Comparison of ENCODE assay signal across 21 cellular contexts in the genomic region with DNA sequence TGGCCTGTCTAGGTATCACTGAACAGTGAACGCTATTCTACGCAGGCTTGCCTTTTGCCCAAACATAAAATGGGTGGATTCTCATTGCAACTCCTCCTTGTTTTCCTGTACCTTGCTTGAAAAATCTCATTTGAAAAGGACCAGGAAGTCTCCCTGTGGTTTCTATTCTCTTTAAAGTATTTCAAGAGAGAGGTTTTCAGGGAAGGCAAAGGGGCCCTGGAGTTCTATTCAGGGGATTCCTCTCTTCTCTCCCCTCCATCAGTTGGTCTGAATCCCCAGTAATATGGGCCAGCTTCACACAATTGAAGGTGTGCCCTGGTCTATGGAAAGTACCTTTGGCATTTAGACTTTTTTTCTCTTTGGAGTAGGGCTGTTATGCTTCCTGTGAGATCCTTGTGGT.
"Had no signal": no experiment of that assay in that cellular context is flagged by ENCODE, and none has a peak within 500 bp of the region (broad histone marks: within the 10 kb centered on the region; RNA-seq: fewer than 3 reads in every experiment).

No MANE protein-coding gene starts in this region.

- H3K4me1 Mint-ChIP-seq: naive thymus-derived CD4-positive, alpha-beta T cell; stimulated activated effector memory CD8-positive, alpha-beta T cell treated with anti-CD3 and anti-CD28 coated beads, Interleukin-12 subunit alpha, Interleukin-12 subunit beta, amount 100 ng/mL, for 72 hours had no signal

- H3K9me3 Mint-ChIP-seq: nephron progenitor cell, type B pancreatic cell had no signal

- H3K27me3 Mint-ChIP-seq: type B pancreatic cell had no signal

- H3K36me3 Mint-ChIP-seq: naive thymus-derived CD4-positive, alpha-beta T cell; stimulated activated effector memory CD8-positive, alpha-beta T cell treated with anti-CD3 and anti-CD28 coated beads, Interleukin-12 subunit alpha, Interleukin-12 subunit beta, amount 100 ng/mL, for 72 hours; type B pancreatic cell had no signal

- H3K4me1 ChIP-seq: heart left ventricle, psoas muscle, right lobe of liver, suprapubic skin, thyroid gland had no signal

- H3K27ac ChIP-seq: coronary artery, heart left ventricle, neutrophil, psoas muscle, right lobe of liver, suprapubic skin, thyroid gland had no signal

- ATAC-seq: esophagus mucosa; heart left ventricle; left lobe of liver; naive thymus-derived CD4-positive, alpha-beta T cell; psoas muscle; right lobe of liver; stimulated activated effector memory CD8-positive, alpha-beta T cell treated with anti-CD3 and anti-CD28 coated beads, Interleukin-12 subunit alpha, Interleukin-12 subunit beta, amount 100 ng/mL, for 72 hours; stimulated activated naive CD8-positive, alpha-beta T cell treated with anti-CD3 and anti-CD28 coated beads, Interleukin-15, Interleukin-2, amounts not matched to agents 100 U/mL and 50 U/mL, for 24 hours had no signal

- H3K4me3 ChIP-seq: coronary artery, heart left ventricle, psoas muscle, right lobe of liver, suprapubic skin, thyroid gland had no signal

- H3K36me3 ChIP-seq: heart left ventricle, neutrophil, right lobe of liver, suprapubic skin, thyroid gland had no signal

- H3K4me3 Mint-ChIP-seq: naive thymus-derived CD4-positive, alpha-beta T cell; nephron progenitor cell; stimulated activated effector memory CD8-positive, alpha-beta T cell treated with anti-CD3 and anti-CD28 coated beads, Interleukin-12 subunit alpha, Interleukin-12 subunit beta, amount 100 ng/mL, for 72 hours; type B pancreatic cell had no signal

- H3K9me3 ChIP-seq: heart left ventricle, neutrophil, psoas muscle, suprapubic skin, thyroid gland had no signal

- H3K27me3 ChIP-seq: heart left ventricle, neutrophil, right lobe of liver, suprapubic skin, thyroid gland had no signal

- DNase-seq: effector CD4-positive, alpha-beta T cell; heart left ventricle; hippocampal formation; islet precursor cell; mammary epithelial cell; naive thymus-derived CD4-positive, alpha-beta T cell; nephron progenitor cell; psoas muscle; retina; right lobe of liver; stimulated activated CD4-positive, alpha-beta T cell treated with anti-CD3 and anti-CD28 coated beads, Interleukin-4, amount 100 ng/mL, for 1 hour; stimulated activated CD8-positive, alpha-beta memory T cell treated with anti-CD3 and anti-CD28 coated beads, Interleukin-4, amount 100 ng/mL, for 48 hours; stimulated activated naive CD8-positive, alpha-beta T cell treated with anti-CD3 and anti-CD28 coated beads, Interleukin-15, Interleukin-2, amounts not matched to agents 100 U/mL and 50 U/mL, for 24 hours; thyroid gland had no signal

- H3K27ac Mint-ChIP-seq: naive thymus-derived CD4-positive, alpha-beta T cell; nephron progenitor cell; stimulated activated effector memory CD8-positive, alpha-beta T cell treated with anti-CD3 and anti-CD28 coated beads, Interleukin-12 subunit alpha, Interleukin-12 subunit beta, amount 100 ng/mL, for 72 hours; type B pancreatic cell had no signal
